Comparison of ENCODE assay signal across 20 cellular contexts in the genomic region with DNA sequence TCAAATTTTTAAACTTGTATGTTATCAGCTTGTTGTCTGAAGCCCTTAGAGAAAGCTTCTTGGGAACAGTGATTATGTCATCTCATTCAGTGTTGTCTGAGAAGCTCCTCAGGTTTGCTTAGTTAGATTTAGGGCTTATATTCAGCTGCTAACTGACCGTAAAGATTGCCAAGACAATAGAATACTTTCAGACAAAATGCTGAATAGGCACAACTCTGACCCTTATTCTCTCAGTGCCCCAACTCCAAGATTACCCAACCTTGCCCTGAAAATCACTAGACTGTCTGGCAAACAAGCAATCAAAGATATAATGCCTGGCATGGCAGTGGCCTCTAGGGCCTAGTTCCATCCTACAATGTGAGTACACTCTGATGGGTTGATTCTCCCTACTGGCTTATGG.
DNase-seq lines count a peak whose midpoint lies in the region; ATAC-seq, FAIRE-seq and TF ChIP-seq lines count a peak whose summit lies in the region.
"Had no signal": no experiment of that assay in that cellular context is flagged by ENCODE, and none has a peak within 500 bp of the region (broad histone marks: within the 10 kb centered on the region; RNA-seq: fewer than 3 reads in every experiment).

No MANE protein-coding gene starts in this region.

- no peak overlapping the region for H2AFZ ChIP-seq in HepG2 (ENCODE audit: low read length)

- no peak for TF ChIP-seq POLR2A in HepG2 (IDR thresholded peaks at IDR 0.05; ENCODE audit: insufficient read depth in 1 of 2, low read depth in 2 of 2, low read length in 2 of 2)
- no peak for TF ChIP-seq POLR2A in right lobe of liver (IDR thresholded peaks at IDR 0.05)

- no peaks in the 10 kb centered on the region for H4K20me1 ChIP-seq in HepG2 (ENCODE audit: insufficient read depth, low read length)
- H4K20me1 ChIP-seq: BLaER1 treated with 17β-estradiol and CSF1 and Interleukin-3, amounts not matched to agents 10 nM and 100 nM had no signal

- peak overlapping the region; percentile 38 for H3K27ac ChIP-seq in cardiac muscle cell
- H3K27ac ChIP-seq in HepG2 (ENCODE audit: extremely low read length, insufficient read depth, low read length): no peak overlapping the region
- H3K27ac ChIP-seq in right lobe of liver: no peak overlapping the region
- H3K27ac ChIP-seq: 22Rv1; A549; BLaER1 treated with 17β-estradiol and CSF1 and Interleukin-3, amounts not matched to agents 10 nM and 100 nM; C4-2B had no signal

- H3K9me3 ChIP-seq in cardiac muscle cell (ENCODE audit: low read depth): no peaks in the 10 kb centered on the region
- H3K9me3 ChIP-seq in HepG2 (ENCODE audit: low read length): peaks cover 25% of the 10 kb centered on the region
- no peaks in the 10 kb centered on the region for H3K9me3 ChIP-seq in right lobe of liver
- H3K9me3 ChIP-seq: A549; BLaER1 treated with 17β-estradiol and CSF1 and Interleukin-3, amounts not matched to agents 10 nM and 100 nM; Caco-2 had no signal

- POLR2A ChIA-PET in HepG2 (lab: Yijun Ruan, JAX): no interaction called here

- DNase-seq in cardiac muscle cell (ENCODE audit: low read depth in 1 of 2, low spot score in 1 of 2) (no peak), left cardiac atrium (no peak), HepG2 (ENCODE audit: low spot score) (no peak), right lobe of liver (no peak)
- no peak for DNase-seq in activated CD4-positive, CD25-positive, alpha-beta regulatory T cell treated with anti-CD3 and anti-CD28 coated beads, Interleukin-2, amount 50 U/mL, for 72 hours
- DNase-seq: AML-193; Caco-2; Calu3; CD4-positive, alpha-beta T cell; CD8-positive, alpha-beta T cell; DMS79 treated with DMSO at 0.1 percent for 48 hours; GF-D8 had no signal

- CTCF ChIA-PET in HepG2 (lab: Yijun Ruan, JAX; ENCODE audit: low intra/inter-chr PET ratio, low total read pairs): no interaction called here

- no peak for TF ChIP-seq RAD21 in HepG2 (CRISPR knock-in tag; IDR thresholded peaks at IDR 0.05)

- no peaks in the 10 kb centered on the region for H3K27me3 ChIP-seq in cardiac muscle cell
- H3K27me3 ChIP-seq in HepG2 (ENCODE audit: control insufficient read depth in 1 of 2, insufficient read depth in 2 of 2, low read length in 2 of 2): no peaks in the 10 kb centered on the region
- no peaks in the 10 kb centered on the region for H3K27me3 ChIP-seq in right lobe of liver
- H3K27me3 ChIP-seq: BLaER1 treated with 17β-estradiol and CSF1 and Interleukin-3, amounts not matched to agents 10 nM and 100 nM had no signal

- no peak overlapping the region for H3K9ac ChIP-seq in HepG2 (ENCODE audit: insufficient read depth, low read depth, low read length)
- H3K9ac ChIP-seq: BLaER1 treated with 17β-estradiol and CSF1 and Interleukin-3, amounts not matched to agents 10 nM and 100 nM had no signal

- in situ Hi-C loops in HepG2 (cut with HindIII; ENCODE audit: extremely low pct_ligation_motif_present, low pct_unique_long_range_greater_than_20kb): no loop called here

- TF ChIP-seq CTCF in cardiac muscle cell (IDR thresholded peaks at IDR 0.05; ENCODE audit: low read depth, low read length) (no peak), HepG2 (CRISPR knock-in tag; IDR thresholded peaks at IDR 0.05) (no peak), right lobe of liver (IDR thresholded peaks at IDR 0.05) (no peak)

- no peaks in the 10 kb centered on the region for H3K79me2 ChIP-seq in HepG2 (ENCODE audit: insufficient read depth, low read length)

- H3K36me3 ChIP-seq in cardiac muscle cell: no peaks in the 10 kb centered on the region
- H3K36me3 ChIP-seq in HepG2 (replicated peaks in 1 of 2; ENCODE audit: control insufficient read depth in 1 of 2, insufficient read depth in 2 of 2, low read length in 2 of 2): no peaks in the 10 kb centered on the region
- no peaks in the 10 kb centered on the region for H3K36me3 ChIP-seq in right lobe of liver
- H3K36me3 ChIP-seq: BLaER1 treated with 17β-estradiol and CSF1 and Interleukin-3, amounts not matched to agents 10 nM and 100 nM had no signal

- no peak overlapping the region for H3K4me2 ChIP-seq in HepG2 (ENCODE audit: low read depth, low read length)
- H3K4me2 ChIP-seq: A549; BLaER1 treated with 17β-estradiol and CSF1 and Interleukin-3, amounts not matched to agents 10 nM and 100 nM had no signal

- FAIRE-seq in HepG2 (lab: Jason Lieb, UNC): no peak
- FAIRE-seq: A549, D721Med, G401.6, GM12891, GM19239 had no signal

- TF ChIP-seq EP300 in HepG2 (IDR thresholded peaks at IDR 0.05; ENCODE audit: low read depth in 2 of 2, low read length in 2 of 2): no peak
- TF ChIP-seq EP300 in HepG2 (CRISPR knock-in tag; IDR thresholded peaks at IDR 0.05; ENCODE audit: borderline replicate concordance): no peak

- no peak overlapping the region for H3K4me3 ChIP-seq in cardiac muscle cell
- no peak overlapping the region for H3K4me3 ChIP-seq in HepG2 (replicated peaks in 1 of 3; ENCODE audit: insufficient read depth in 1 of 3, low read depth in 2 of 3, low read length in 3 of 3)
- no peak overlapping the region for H3K4me3 ChIP-seq in right lobe of liver
- H3K4me3 ChIP-seq: A549; BLaER1 treated with 17β-estradiol and CSF1 and Interleukin-3, amounts not matched to agents 10 nM and 100 nM had no signal

- BruUV-seq in HepG2 (replicated peaks; lab: Mats Ljungman, UMichigan): no TSS peak

- H3K4me1 ChIP-seq in cardiac muscle cell (ENCODE audit: low read depth): peaks cover 5% of the 10 kb centered on the region
- H3K4me1 ChIP-seq in HepG2 (ENCODE audit: insufficient read depth, low read length): no peaks in the 10 kb centered on the region
- H3K4me1 ChIP-seq in right lobe of liver: no peaks in the 10 kb centered on the region
- H3K4me1 ChIP-seq: A549; BLaER1 treated with 17β-estradiol and CSF1 and Interleukin-3, amounts not matched to agents 10 nM and 100 nM; Caco-2 had no signal

- ATAC-seq in left cardiac atrium (no peak), HepG2 (no peak), right lobe of liver (no peak)
- ATAC-seq: A549; CD8-positive, alpha-beta T cell had no signal

- 0% methylated on average over 1 of the region's 1 CpG for WGBS in HepG2 (ENCODE audit: low lambda C conversion rate)
- WGBS in right lobe of liver (ENCODE audit: insufficient coverage, low coverage, low lambda C conversion rate, missing lambda C conversion rate): 46% methylated on average over 1 of the region's 1 CpG

- intact Hi-C loops in left cardiac atrium (cut with DNase I): no loop called here
- intact Hi-C loops in HepG2 (cut with micrococcal nuclease; ENCODE audit: unreplicated experiment): no loop called here
- intact Hi-C loops in right lobe of liver (cut with DNase I): no loop called here

TF ChIP-seq in HepG2, 621 proteins besides CTCF, POLR2A, EP300 and RAD21:
- no peak for TF ChIP-seq ZNF224 (CRISPR knock-in tag; IDR thresholded peaks at IDR 0.05)
- no peak for TF ChIP-seq SRSF9 (IDR thresholded peaks at IDR 0.05; ENCODE audit: borderline replicate concordance, insufficient read depth, low read depth, low read length, poor library complexity, severe bottlenecking)
- no peak for TF ChIP-seq HOXA5 (CRISPR knock-in tag; IDR thresholded peaks at IDR 0.05)
- peak in 1 of 2 experiments; percentile 76; a peak in 2 of 4 replicates for TF ChIP-seq MAFK (conservative IDR thresholded peaks at IDR 0.05 in 1 of 2, IDR thresholded peaks at IDR 0.05 in 1 of 2; ENCODE audit: low read length in 2 of 2)
- TF ChIP-seq PCBP2 (optimal IDR thresholded peaks at IDR 0.05; ENCODE audit: low read depth, low read length, poor library complexity, severe bottlenecking): no peak
- no peak for TF ChIP-seq ERF (CRISPR knock-in tag; IDR thresholded peaks at IDR 0.05)
- no peak for TF ChIP-seq NBN (conservative IDR thresholded peaks at IDR 0.05)
- no peak for TF ChIP-seq BCL3 (CRISPR knock-in tag; IDR thresholded peaks at IDR 0.05)
- TF ChIP-seq MAFF (IDR thresholded peaks at IDR 0.05; ENCODE audit: low read depth, low read length): peak; percentile 64; the same call in 1 of the 2 replicates
- TF ChIP-seq, protein P1, sequence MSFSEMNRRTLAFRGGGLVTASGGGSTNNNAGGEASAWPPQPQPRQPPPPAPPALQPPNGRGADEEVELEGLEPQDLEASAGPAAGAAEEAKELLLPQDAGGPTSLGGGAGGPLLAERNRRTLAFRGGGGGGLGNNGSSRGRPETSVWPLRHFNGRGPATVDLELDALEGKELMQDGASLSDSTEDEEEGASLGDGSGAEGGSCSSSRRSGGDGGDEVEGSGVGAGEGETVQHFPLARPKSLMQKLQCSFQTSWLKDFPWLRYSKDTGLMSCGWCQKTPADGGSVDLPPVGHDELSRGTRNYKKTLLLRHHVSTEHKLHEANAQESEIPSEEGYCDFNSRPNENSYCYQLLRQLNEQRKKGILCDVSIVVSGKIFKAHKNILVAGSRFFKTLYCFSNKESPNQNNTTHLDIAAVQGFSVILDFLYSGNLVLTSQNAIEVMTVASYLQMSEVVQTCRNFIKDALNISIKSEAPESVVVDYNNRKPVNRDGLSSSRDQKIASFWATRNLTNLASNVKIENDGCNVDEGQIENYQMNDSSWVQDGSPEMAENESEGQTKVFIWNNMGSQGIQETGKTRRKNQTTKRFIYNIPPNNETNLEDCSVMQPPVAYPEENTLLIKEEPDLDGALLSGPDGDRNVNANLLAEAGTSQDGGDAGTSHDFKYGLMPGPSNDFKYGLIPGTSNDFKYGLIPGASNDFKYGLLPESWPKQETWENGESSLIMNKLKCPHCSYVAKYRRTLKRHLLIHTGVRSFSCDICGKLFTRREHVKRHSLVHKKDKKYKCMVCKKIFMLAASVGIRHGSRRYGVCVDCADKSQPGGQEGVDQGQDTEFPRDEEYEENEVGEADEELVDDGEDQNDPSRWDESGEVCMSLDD (CRISPR knock-in tag; IDR thresholded peaks at IDR 0.05; ENCODE audit: borderline replicate concordance): no peak
TF ChIP-seq in HepG2: peak in this region for 2.
